29 cellular contexts compared by ENCODE assay signal in the genomic region with DNA sequence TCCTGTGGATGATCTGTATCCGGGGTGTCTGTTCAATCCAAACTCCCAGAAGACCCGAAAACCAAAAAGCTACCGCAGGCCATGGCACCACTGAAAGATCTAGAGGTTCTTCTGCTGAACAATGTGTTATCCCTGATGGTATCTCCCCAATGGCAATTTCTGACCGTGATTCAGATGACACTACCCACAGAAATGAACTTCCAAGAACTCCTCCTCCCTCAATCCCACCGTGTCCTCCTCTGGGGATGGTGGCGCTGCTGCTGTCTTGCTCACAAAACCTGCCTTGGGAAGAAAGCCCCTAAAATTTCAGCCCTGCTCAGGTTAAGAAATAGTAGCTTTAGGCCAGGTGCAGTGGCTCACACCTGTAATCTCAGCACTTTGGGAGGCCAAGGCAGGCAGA. TPM values are rescaled to one million over a fixed set of nuclear protein-coding genes. Genes with fewer than 3 reads are reported as not detected.
DNase-seq lines count a peak whose midpoint lies in the region; ATAC-seq and TF ChIP-seq lines count a peak whose summit lies in the region.
"Had no signal": no experiment of that assay in that cellular context is flagged by ENCODE, and none has a peak within 500 bp of the region (broad histone marks: within the 10 kb centered on the region; RNA-seq: fewer than 3 reads in every experiment).

No MANE protein-coding gene starts in this region.

- no peak for TF ChIP-seq EP300 in upper lobe of left lung (IDR thresholded peaks at IDR 0.05)

- H3K9me2 ChIP-seq in GM23338 (ENCODE audit: insufficient read depth): peaks cover 6% of the 10 kb centered on the region; the same call in 1 of the 2 replicates

- H3K27ac ChIP-seq in GM23338 (ENCODE audit: low read depth): no peak overlapping the region
- H3K27ac ChIP-seq in osteoblast (ENCODE audit: low read depth, low read length): no peak overlapping the region
- peak overlapping the region in 1 of 4 donors; percentile 19 for H3K27ac ChIP-seq in upper lobe of left lung
- H3K27ac ChIP-seq: coronary artery, foreskin keratinocyte, hepatocyte, neural progenitor cell, thoracic aorta, VCaP had no signal

- peaks cover 87% of the 10 kb centered on the region for H3K4me1 Mint-ChIP-seq in activated CD8-positive, alpha-beta memory T cell treated with anti-CD3 and anti-CD28 coated beads, Interleukin-2, amount 10 ng/mL, durations not matched to agents 7 days and 5 days
- H3K4me1 Mint-ChIP-seq in GM23338: no peaks in the 10 kb centered on the region
- H3K4me1 Mint-ChIP-seq in activated naive CD8-positive, alpha-beta T cell treated with anti-CD3 and anti-CD28 coated beads, Interleukin-2, amount 50 U/mL, for 24 hours: peaks cover 52% of the 10 kb centered on the region
- H3K4me1 Mint-ChIP-seq: neural progenitor cell had no signal

- H3K36me3 ChIP-seq in GM23338 (ENCODE audit: insufficient read depth) (no peaks in the 10 kb centered on the region), osteoblast (ENCODE audit: insufficient read depth, low read length) (no peaks in the 10 kb centered on the region), upper lobe of left lung (no peaks in the 10 kb centered on the region)
- H3K36me3 ChIP-seq: BE2C, neural progenitor cell, thoracic aorta had no signal

- H3K4me2 ChIP-seq in GM23338 (no peak overlapping the region), osteoblast (ENCODE audit: insufficient read depth, low read length) (no peak overlapping the region)
- H3K4me2 ChIP-seq: hepatocyte, neural progenitor cell had no signal

- ATAC-seq in activated CD8-positive, alpha-beta memory T cell treated with anti-CD3 and anti-CD28 coated beads, Interleukin-2, amount 10 ng/mL, durations not matched to agents 7 days and 5 days: no peak
- peak; percentile 45; the same call in 2 of the 3 replicates for ATAC-seq in GM23338
- no peak for ATAC-seq in activated naive CD8-positive, alpha-beta T cell treated with anti-CD3 and anti-CD28 coated beads, Interleukin-2, amount 50 U/mL, for 24 hours
- ATAC-seq in upper lobe of left lung (ENCODE audit: low FRiP score in 2 of 2): no peak
- no peak for ATAC-seq in GM19463 (IDR thresholded peaks at IDR 0.05; ENCODE audit: unreplicated experiment)
- ATAC-seq: esophagus mucosa; foreskin keratinocyte; SK-N-SH treated with all-trans-retinoic acid at 6 μM for 48 hours; stimulated activated naive B cell treated with anti-CD40 and anti-IgM and Interleukin-4, amounts not matched to agents 10 μg/mL and 1 μg/mL and 100 μg/mL, for 72 hours had no signal

- peak; percentile 63 for DNase-seq in activated CD8-positive, alpha-beta memory T cell treated with anti-CD3 and anti-CD28 coated beads, Interleukin-2, amount 10 ng/mL, durations not matched to agents 7 days and 5 days
- no peak for DNase-seq in activated CD8-positive, alpha-beta memory T cell treated with anti-CD3 and anti-CD28 coated beads for 24 hours
- DNase-seq in GM23338 (ENCODE audit: low spot score): no peak
- no peak for DNase-seq in activated naive CD8-positive, alpha-beta T cell treated with anti-CD3 and anti-CD28 coated beads, Interleukin-2, amount 50 U/mL, for 24 hours
- peak; percentile 60 for DNase-seq in osteoblast (ENCODE audit: insufficient read length, low spot score, missing footprints)
- DNase-seq in upper lobe of left lung: no peak
- no peak for DNase-seq in DMS79 treated with DMSO at 0.1 percent for 48 hours (lab: John Stamatoyannopoulos, UW)
- DNase-seq: ACHN; activated naive CD4-positive, alpha-beta T cell treated with anti-CD3 and anti-CD28 coated beads for 36 hours; aorta; BE2C; COR-L47; foreskin keratinocyte; GF-D8; HCEC 1CT; NCI-H1092 treated with DMSO at 0.1 percent for 48 hours; NCI-H187; NCI-H510A treated with DMSO at 0.1 percent for 48 hours; stimulated activated CD4-positive, alpha-beta T cell treated with anti-CD3 and anti-CD28 coated beads, Interleukin-4, amount 100 ng/mL, for 4 hours; stimulated activated naive B cell treated with anti-CD40 and anti-IgM and Interleukin-4, amounts not matched to agents 10 μg/mL and 1 μg/mL and 100 μg/mL, for 72 hours had no signal

- no peak for TF ChIP-seq POLR2A in upper lobe of left lung (IDR thresholded peaks at IDR 0.05)

- H3K9me3 Mint-ChIP-seq in activated CD8-positive, alpha-beta memory T cell treated with anti-CD3 and anti-CD28 coated beads, Interleukin-2, amount 10 ng/mL, durations not matched to agents 7 days and 5 days (ENCODE audit: low read depth): no peaks in the 10 kb centered on the region
- peaks cover 2% of the 10 kb centered on the region; the same call in 2 of the 3 replicates for H3K9me3 Mint-ChIP-seq in GM23338
- H3K9me3 Mint-ChIP-seq in activated naive CD8-positive, alpha-beta T cell treated with anti-CD3 and anti-CD28 coated beads, Interleukin-2, amount 50 U/mL, for 24 hours: no peaks in the 10 kb centered on the region
- H3K9me3 Mint-ChIP-seq: activated naive CD4-positive, alpha-beta T cell treated with anti-CD3 and anti-CD28 coated beads for 36 hours; memory B cell; neural progenitor cell; stimulated activated naive B cell treated with anti-CD40 and anti-IgM and Interleukin-4, amounts not matched to agents 10 μg/mL and 1 μg/mL and 100 μg/mL, for 72 hours had no signal

- peak overlapping the region; percentile 96 for H3K27ac Mint-ChIP-seq in activated CD8-positive, alpha-beta memory T cell treated with anti-CD3 and anti-CD28 coated beads, Interleukin-2, amount 10 ng/mL, durations not matched to agents 7 days and 5 days
- H3K27ac Mint-ChIP-seq in GM23338: no peak overlapping the region
- peak overlapping the region; percentile 73 for H3K27ac Mint-ChIP-seq in activated naive CD8-positive, alpha-beta T cell treated with anti-CD3 and anti-CD28 coated beads, Interleukin-2, amount 50 U/mL, for 24 hours
- H3K27ac Mint-ChIP-seq: activated naive CD4-positive, alpha-beta T cell treated with anti-CD3 and anti-CD28 coated beads for 36 hours; memory B cell; neural progenitor cell; stimulated activated naive B cell treated with anti-CD40 and anti-IgM and Interleukin-4, amounts not matched to agents 10 μg/mL and 1 μg/mL and 100 μg/mL, for 72 hours had no signal

- 91 to 93% methylated on average over 6 of the region's 6 CpGs for WGBS in upper lobe of left lung, 2 donors

- H3K4me3 ChIP-seq in GM23338 (no peak overlapping the region), osteoblast (ENCODE audit: insufficient read depth, low read length) (no peak overlapping the region), upper lobe of left lung (no peak overlapping the region)
- H3K4me3 ChIP-seq: coronary artery, hepatocyte, neural progenitor cell, thoracic aorta had no signal

- TF ChIP-seq CTCF in GM23338 (conservative IDR thresholded peaks at IDR 0.05; ENCODE audit: low read depth in 2 of 2) (peak in 1 of 2 experiments; percentile 35; a peak in 2 of 4 replicates), osteoblast (IDR thresholded peaks at IDR 0.05; ENCODE audit: extremely low read depth, low read depth, low read length) (no peak), upper lobe of left lung (IDR thresholded peaks at IDR 0.05) (no peak)

- no peaks in the 10 kb centered on the region for H3K27me3 ChIP-seq in GM23338 (ENCODE audit: insufficient read depth)
- H3K27me3 ChIP-seq in osteoblast (ENCODE audit: insufficient read depth, low read length): no peaks in the 10 kb centered on the region
- no peaks in the 10 kb centered on the region for H3K27me3 ChIP-seq in upper lobe of left lung
- H3K27me3 ChIP-seq: hepatocyte, neural progenitor cell had no signal

- peak overlapping the region; percentile 58 for H3K4me3 Mint-ChIP-seq in activated CD8-positive, alpha-beta memory T cell treated with anti-CD3 and anti-CD28 coated beads, Interleukin-2, amount 10 ng/mL, durations not matched to agents 7 days and 5 days
- H3K4me3 Mint-ChIP-seq in GM23338: no peak overlapping the region
- H3K4me3 Mint-ChIP-seq in activated naive CD8-positive, alpha-beta T cell treated with anti-CD3 and anti-CD28 coated beads, Interleukin-2, amount 50 U/mL, for 24 hours: no peak overlapping the region
- H3K4me3 Mint-ChIP-seq: activated naive CD4-positive, alpha-beta T cell treated with anti-CD3 and anti-CD28 coated beads for 36 hours; memory B cell; neural progenitor cell; stimulated activated naive B cell treated with anti-CD40 and anti-IgM and Interleukin-4, amounts not matched to agents 10 μg/mL and 1 μg/mL and 100 μg/mL, for 72 hours had no signal

- H3K79me2 ChIP-seq in GM23338 (replicated peaks; ENCODE audit: insufficient read depth) (no peaks in the 10 kb centered on the region), osteoblast (ENCODE audit: insufficient read depth, low read length) (peaks cover 17% of the 10 kb centered on the region)
- H3K79me2 ChIP-seq: hepatocyte had no signal

- H3K4me1 ChIP-seq in GM23338 (ENCODE audit: insufficient read depth): no peaks in the 10 kb centered on the region
- peaks cover 14% of the 10 kb centered on the region for H3K4me1 ChIP-seq in osteoblast (ENCODE audit: insufficient read depth, low read length)
- H3K4me1 ChIP-seq in upper lobe of left lung: no peaks in the 10 kb centered on the region
- H3K4me1 ChIP-seq: BE2C, foreskin keratinocyte, neural progenitor cell had no signal

- H3K27me3 Mint-ChIP-seq in activated CD8-positive, alpha-beta memory T cell treated with anti-CD3 and anti-CD28 coated beads, Interleukin-2, amount 10 ng/mL, durations not matched to agents 7 days and 5 days: no peaks in the 10 kb centered on the region
- peaks cover 13% of the 10 kb centered on the region for H3K27me3 Mint-ChIP-seq in GM23338 (ENCODE audit: insufficient read depth, low read depth, poor library complexity)
- no peaks in the 10 kb centered on the region for H3K27me3 Mint-ChIP-seq in activated naive CD8-positive, alpha-beta T cell treated with anti-CD3 and anti-CD28 coated beads, Interleukin-2, amount 50 U/mL, for 24 hours
- H3K27me3 Mint-ChIP-seq: memory B cell; stimulated activated naive B cell treated with anti-CD40 and anti-IgM and Interleukin-4, amounts not matched to agents 10 μg/mL and 1 μg/mL and 100 μg/mL, for 72 hours had no signal

- H3K9me3 ChIP-seq in osteoblast (ENCODE audit: low read depth, low read length): no peaks in the 10 kb centered on the region
- H3K9me3 ChIP-seq in upper lobe of left lung: no peaks in the 10 kb centered on the region
- H3K9me3 ChIP-seq: BE2C, thoracic aorta had no signal

- peaks cover 71% of the 10 kb centered on the region for H3K36me3 Mint-ChIP-seq in activated CD8-positive, alpha-beta memory T cell treated with anti-CD3 and anti-CD28 coated beads, Interleukin-2, amount 10 ng/mL, durations not matched to agents 7 days and 5 days
- no peaks in the 10 kb centered on the region for H3K36me3 Mint-ChIP-seq in GM23338 (ENCODE audit: low read depth)
- peaks cover 50% of the 10 kb centered on the region for H3K36me3 Mint-ChIP-seq in activated naive CD8-positive, alpha-beta T cell treated with anti-CD3 and anti-CD28 coated beads, Interleukin-2, amount 50 U/mL, for 24 hours (ENCODE audit: low read depth)
- H3K36me3 Mint-ChIP-seq: neural progenitor cell had no signal

- H2AFZ ChIP-seq in GM23338 (no peak overlapping the region), osteoblast (ENCODE audit: low read length) (peak overlapping the region; percentile 52)
- H2AFZ ChIP-seq: hepatocyte, neural progenitor cell had no signal

- no peaks in the 10 kb centered on the region for H3F3A ChIP-seq in GM23338 (replicated peaks; ENCODE audit: low read depth)

- CTCF ChIA-PET in activated CD8-positive, alpha-beta memory T cell treated with anti-CD3 and anti-CD28 coated beads, Interleukin-2, amount 10 ng/mL, durations not matched to agents 7 days and 5 days (lab: Charles Lee): interaction anchor here (6.7 kb wide), 1 partner anchor 17 kb away, joined by 59 read pairs; no protein-coding TSS in a partner anchor

- H4K20me1 ChIP-seq in GM23338 (replicated peaks; ENCODE audit: insufficient read depth) (0 out of 2 replicates have a peak, but pooled peaks cover 5% of the 10 kb centered on the region), osteoblast (ENCODE audit: insufficient read depth, low read length) (peaks cover 2% of the 10 kb centered on the region)

RNA-seq across cellular contexts. Expression of gene CRACR2A, which starts 7.8 kb away (rescaled TPM):
- total RNA-seq in activated CD8-positive, alpha-beta memory T cell treated with anti-CD3 and anti-CD28 coated beads, Interleukin-2, amount 10 ng/mL, durations not matched to agents 7 days and 5 days: 10 to 100 TPM; 36.5 to 52.0 TPM
- total RNA-seq in GM23338 (2014; rRNA removed; shearing (Covaris generic)): 3.0 and 3.4 TPM in 2 replicates
- polyA plus RNA-seq in GM23338 (2016; fragmentation: Nextera tagmentation; extraction: Ambion mirVana): 1.4 and 1.5 TPM in 2 replicates
- total RNA-seq in osteoblast (13.8 and 16.3 TPM in 2 replicates), upper lobe of left lung (10 to 100 TPM in 2 of 6 donors, 1 to 10 TPM in 4; 5.5 to 19.9 (median 7.2) TPM)

Comparison
In these comparisons a context has a peak if more than half of its experiments do, and no peak if none do; other contexts are left out.
1. DNase-seq: peak in activated CD8-positive, alpha-beta memory T cell treated with anti-CD3 and anti-CD28 coated beads, Interleukin-2, amount 10 ng/mL, durations not matched to agents 7 days and 5 days (single experiment) and osteoblast (single experiment); none in activated CD8-positive, alpha-beta memory T cell treated with anti-CD3 and anti-CD28 coated beads for 24 hours (single experiment), GM23338 (single experiment), activated naive CD8-positive, alpha-beta T cell treated with anti-CD3 and anti-CD28 coated beads, Interleukin-2, amount 50 U/mL, for 24 hours (single experiment), upper lobe of left lung (0 of 2) and DMS79 treated with DMSO at 0.1 percent for 48 hours (single experiment).